In genomic region chr12:122860052-122860853, GRCh38 we compare ENCODE assay signal across 8 cellular contexts. TPM values are rescaled to one million over a fixed set of nuclear protein-coding genes. Genes with fewer than 3 reads are reported as not detected.
DNase-seq lines count a peak whose midpoint lies in the region; ATAC-seq, FAIRE-seq and TF ChIP-seq lines count a peak whose summit lies in the region.

No MANE protein-coding gene starts in this region.

- peak; percentile 43 for FAIRE-seq in keratinocyte (lab: Jason Lieb, UNC)

- DNase-seq in AG04450 (ENCODE audit: low read depth, low spot score) (peak; percentile 46), GM19240 (ENCODE audit: insufficient read length, low spot score) (peak; percentile 92), NCI-H2171 (lab: John Stamatoyannopoulos, UW) (peak; percentile 55), mammary epithelial cell (peak; percentile 64), keratinocyte (ENCODE audit: low read depth, low spot score) (no peak)
- peak; percentile 66 for DNase-seq in activated CD4-positive, CD25-positive, alpha-beta regulatory T cell treated with anti-CD3 and anti-CD28 coated beads, Interleukin-2, amount 50 U/mL, for 16 hours (ENCODE audit: low read depth, low spot score)
- DNase-seq in stimulated activated CD4-positive, alpha-beta T cell treated with anti-CD3 and anti-CD28 coated beads, Interleukin-1b, Interleukin-23, amount 100 ng/mL, for 4 hours (ENCODE audit: low read depth in 2 of 2): peak; percentile 81 to 84

- TF ChIP-seq CTCF in AG04450 (IDR thresholded peaks at IDR 0.05; ENCODE audit: low read depth, low read length) (peak; percentile 89), mammary epithelial cell (conservative IDR thresholded peaks at IDR 0.05 in 1 of 2, IDR thresholded peaks at IDR 0.05 in 1 of 2; ENCODE audit: extremely low read depth in 1 of 2, insufficient read depth in 1 of 2, low read depth in 1 of 2, low read length in 2 of 2) (peak; percentile 66 to 94), keratinocyte (optimal IDR thresholded peaks at IDR 0.05 in 1 of 3, IDR thresholded peaks at IDR 0.05 in 1 of 3, conservative IDR thresholded peaks at IDR 0.05 in 1 of 3; ENCODE audit: extremely low read depth in 1 of 3, insufficient read depth in 2 of 3, low read length in 3 of 3) (peak in 2 of 3 experiments; percentile 75 to 86)

- BruUV-seq in mammary epithelial cell (replicated peaks; lab: Mats Ljungman, UMichigan): no TSS peak

- ATAC-seq in HG03460 (IDR thresholded peaks at IDR 0.05; ENCODE audit: unreplicated experiment): no peak

- 28% methylated on average over 12 of the region's 28 CpGs for WGBS in mammary epithelial cell (ENCODE audit: low coverage, missing lambda C conversion rate)

- no peak overlapping the region for H3K4me2 ChIP-seq in mammary epithelial cell (ENCODE audit: insufficient read depth, low read depth, low read length)
- no peak overlapping the region for H3K4me2 ChIP-seq in keratinocyte (ENCODE audit: control insufficient read depth, extremely low read depth, insufficient read depth, low read depth, low read length)

- in situ Hi-C loops in mammary epithelial cell (cut with MboI; ENCODE audit: low sequenced_read_pairs in 2 of 2): no loop called here

- intact Hi-C loops in mammary epithelial cell (cut with micrococcal nuclease): loop anchor here (1.0 to 5.0 kb wide), 4 partner anchors 67 to 378 kb away; no protein-coding TSS in a partner anchor

- CTCF ChIA-PET in AG04450 (lab: Charles Lee): interaction anchor here (0.5 to 3.9 kb wide), 26 partner anchors 9 to 517 kb away, joined by 3 to 35 read pairs (median 4); partner anchors contain the start of gene OGFOD2
- CTCF ChIA-PET in mammary epithelial cell (lab: Charles Lee; ENCODE audit: low non-redundant PET): interaction anchor here (0.6 kb wide), 1 partner anchor 86 kb away, joined by 5 read pairs; no protein-coding TSS in a partner anchor

- H3K9me1 ChIP-seq in keratinocyte (ENCODE audit: control insufficient read depth, extremely low read depth, insufficient read depth, low read length): no peaks in the 10 kb centered on the region

- H2AFZ ChIP-seq in mammary epithelial cell (ENCODE audit: low read depth, low read length) (no peak overlapping the region), keratinocyte (ENCODE audit: control insufficient read depth, low read length) (no peak overlapping the region)

- H3K4me3 ChIP-seq in AG04450 (ENCODE audit: low read depth, low read length) (no peak overlapping the region), mammary epithelial cell (replicated peaks in 1 of 3; ENCODE audit: insufficient read depth in 1 of 3, low read depth in 2 of 3, low read length in 3 of 3) (no peak overlapping the region), keratinocyte (ENCODE audit: control insufficient read depth in 2 of 3, extremely low read depth in 1 of 3, insufficient read depth in 2 of 3, low read depth in 1 of 3, low read length in 3 of 3) (no peak overlapping the region)

- H4K20me1 ChIP-seq in mammary epithelial cell (ENCODE audit: insufficient read depth, low read length): no peaks in the 10 kb centered on the region
- H4K20me1 ChIP-seq in keratinocyte (ENCODE audit: control insufficient read depth, extremely low read depth, insufficient read depth, low read length): no peaks in the 10 kb centered on the region

- POLR2A ChIA-PET in AG04450 (lab: Yijun Ruan, JAX): interaction anchor here (1.7 kb wide), 1 partner anchor 115 kb away, joined by 9 read pairs; the partner anchor contains the start of gene OGFOD2

- H3K9me3 ChIP-seq in AG04450 (ENCODE audit: control insufficient read depth, insufficient read depth, low read length) (no peaks in the 10 kb centered on the region; the same call in 1 of the 2 replicates), mammary epithelial cell (replicated peaks; ENCODE audit: insufficient read depth, low read length) (no peaks in the 10 kb centered on the region), keratinocyte (ENCODE audit: control insufficient read depth, low read depth, low read length) (no peaks in the 10 kb centered on the region)

- H3K27me3 ChIP-seq in AG04450 (ENCODE audit: control insufficient read depth, insufficient read depth, low read length) (no peaks in the 10 kb centered on the region), mammary epithelial cell (ENCODE audit: insufficient read depth, low read length) (no peaks in the 10 kb centered on the region), keratinocyte (ENCODE audit: control insufficient read depth, extremely low read depth, insufficient read depth, low read length) (no peaks in the 10 kb centered on the region)

- peaks cover 6% of the 10 kb centered on the region for H3K36me3 ChIP-seq in mammary epithelial cell (ENCODE audit: insufficient read depth, low read length)
- H3K36me3 ChIP-seq in keratinocyte (ENCODE audit: control insufficient read depth in 2 of 2, extremely low read depth in 1 of 2, insufficient read depth in 2 of 2, low read length in 2 of 2): peaks cover 24 to 29% of the 10 kb centered on the region in 2 experiments

- H3K4me1 ChIP-seq in mammary epithelial cell (ENCODE audit: insufficient read depth, low read length) (peaks cover 26% of the 10 kb centered on the region), keratinocyte (ENCODE audit: control insufficient read depth, extremely low read depth, insufficient read depth, low read length) (peaks cover 13% of the 10 kb centered on the region)

- H3K27ac ChIP-seq in AG04450 (ENCODE audit: low read depth, low read length) (no peak overlapping the region), mammary epithelial cell (ENCODE audit: insufficient read depth, low read depth, low read length) (no peak overlapping the region), keratinocyte (ENCODE audit: control insufficient read depth, insufficient read depth, low read length) (peak overlapping the region; percentile 8)

- H3K79me2 ChIP-seq in mammary epithelial cell (ENCODE audit: insufficient read depth, low read length): peaks cover 9% of the 10 kb centered on the region
- H3K79me2 ChIP-seq in keratinocyte (ENCODE audit: control insufficient read depth, insufficient read depth, low read length): peaks cover 2% of the 10 kb centered on the region

- H3K9ac ChIP-seq in mammary epithelial cell (ENCODE audit: insufficient read depth, low read length) (no peak overlapping the region), keratinocyte (ENCODE audit: control insufficient read depth, extremely low read depth, insufficient read depth, low read length) (no peak overlapping the region)

- dilution Hi-C loops in mammary epithelial cell (cut with HindIII; ENCODE audit: low sequenced_read_pairs) (no loop called here), keratinocyte (cut with MboI; ENCODE audit: extremely low pct_ligation_motif_present, low sequenced_read_pairs) (no loop called here)

RNA-seq across cellular contexts. Expression of gene HIP1R, which starts 25.0 kb away (rescaled TPM):
- polyA plus RNA-seq in AG04450 (2011; rRNA removed) (7.2 and 10.7 TPM in 2 replicates), mammary epithelial cell (22.5 TPM), keratinocyte (19.4 to 31.8 TPM (median 23.0 TPM) in 3 replicates)
- 11.3 and 20.1 TPM in 2 replicates for polyA minus RNA-seq in AG04450 (2011; rRNA and poly(A)+ RNA removed)
- total RNA-seq in mammary epithelial cell: 10 to 100 TPM; 52.1 to 59.7 TPM
- polyA minus RNA-seq in mammary epithelial cell (105 TPM), keratinocyte (42.9 to 79.9 TPM (median 43.5 TPM) in 3 replicates)
- polyA plus RNA-seq in keratinocyte (2011; ENCODE audit: low read depth): 39.4 TPM
- 10.1 and 13.0 TPM in 2 replicates for polyA plus RNA-seq in keratinocyte (2011; cell fraction: cytosol; rRNA removed)
- polyA plus RNA-seq in keratinocyte (2011; cell fraction: nucleus; rRNA removed): 69.4 and 79.4 TPM in 2 replicates
- 21.9 and 45.2 TPM in 2 replicates for polyA plus RNA-seq in keratinocyte (2012; ENCODE audit: low replicate concordance)
- 16.3 TPM for polyA minus RNA-seq in keratinocyte (2011; cell fraction: cytosol; rRNA and poly(A)+ RNA removed)
- 36.1 and 37.4 TPM in 2 replicates for polyA minus RNA-seq in keratinocyte (2011; cell fraction: nucleus; rRNA and poly(A)+ RNA removed)

RNA-seq across cellular contexts. Expression of gene VPS37B, which starts 35.7 kb away (rescaled TPM):
- polyA plus RNA-seq in AG04450 (2011; rRNA removed): 23.9 and 24.5 TPM in 2 replicates
- polyA minus RNA-seq in AG04450 (2011; rRNA and poly(A)+ RNA removed): 16.0 and 17.6 TPM in 2 replicates
- total RNA-seq in mammary epithelial cell: 10 to 100 TPM; 30.8 to 60.7 TPM
- 56.7 TPM for polyA plus RNA-seq in mammary epithelial cell
- 35.7 TPM for polyA minus RNA-seq in mammary epithelial cell
- 29.3 to 85.5 TPM (median 34.1 TPM) in 3 replicates for polyA plus RNA-seq in keratinocyte
- 22.7 TPM for polyA plus RNA-seq in keratinocyte (2011; ENCODE audit: low read depth)
- polyA plus RNA-seq in keratinocyte (2011; cell fraction: cytosol; rRNA removed): 47.2 and 61.5 TPM in 2 replicates
- polyA plus RNA-seq in keratinocyte (2011; cell fraction: nucleus; rRNA removed): 73.8 and 86.1 TPM in 2 replicates
- 37.9 and 59.4 TPM in 2 replicates for polyA plus RNA-seq in keratinocyte (2012; ENCODE audit: low replicate concordance)
- 24.4 to 39.4 TPM (median 29.8 TPM) in 3 replicates for polyA minus RNA-seq in keratinocyte
- 77.5 TPM for polyA minus RNA-seq in keratinocyte (2011; cell fraction: cytosol; rRNA and poly(A)+ RNA removed)
- polyA minus RNA-seq in keratinocyte (2011; cell fraction: nucleus; rRNA and poly(A)+ RNA removed): 33.3 and 50.4 TPM in 2 replicates
